Comparison of ENCODE assay signal across 1 cellular context in the genomic region with DNA sequence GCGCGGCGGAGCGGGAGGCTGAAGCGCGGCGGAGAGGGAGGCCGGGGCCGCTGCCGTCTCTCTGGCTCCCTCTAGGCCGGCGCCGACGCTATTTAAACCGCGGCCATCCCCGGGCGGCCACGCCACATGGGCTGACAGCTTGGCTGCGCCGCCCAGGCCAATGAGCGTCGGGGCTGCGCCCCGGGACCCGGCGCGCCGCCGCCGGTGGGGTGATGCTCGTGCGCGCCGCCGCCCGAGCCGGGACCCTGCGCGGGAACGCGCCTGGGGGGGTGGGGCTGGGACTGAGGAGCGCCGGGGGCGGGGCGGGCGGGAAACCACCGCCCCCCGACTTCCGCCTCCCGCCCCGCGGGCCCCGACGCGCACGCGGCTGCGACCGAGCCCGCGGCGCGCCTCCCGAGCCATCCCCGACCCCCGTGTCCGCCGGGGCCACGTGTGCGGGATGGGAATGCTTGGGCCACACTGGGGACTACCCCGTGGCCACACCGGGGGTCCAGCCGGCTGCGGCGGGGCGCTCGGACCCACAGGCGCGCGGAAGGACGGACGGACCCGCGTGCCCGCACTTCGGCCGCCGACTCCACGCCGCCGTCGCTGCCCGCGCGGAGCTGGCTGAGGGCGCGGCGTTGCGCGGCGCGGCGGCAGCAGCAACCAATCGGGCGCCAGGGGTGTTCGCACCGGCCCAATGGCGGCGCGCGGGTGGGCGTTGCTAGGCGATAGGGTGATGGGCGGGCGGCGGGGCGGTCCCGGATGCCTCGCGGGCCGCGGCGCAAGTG.
A peak's percentile ranks its signal among the peaks of the same experiment; 100 is the strongest.
TF ChIP-seq lines count a peak whose summit lies in the region.

A gene (minus strand): TSS at position 68 of the 770 bp plus-strand sequence. CDS start 1,791 bp downstream, outside the sequence.

TF ChIP-seq in HEK293, 187 proteins besides CTCF, POLR2A, EP300 and RAD21 (continued from another document):
- no peak for TF ChIP-seq ZNF785 (tag by site-specific recombination; IDR thresholded peaks at IDR 0.05)
- TF ChIP-seq, protein P1, sequence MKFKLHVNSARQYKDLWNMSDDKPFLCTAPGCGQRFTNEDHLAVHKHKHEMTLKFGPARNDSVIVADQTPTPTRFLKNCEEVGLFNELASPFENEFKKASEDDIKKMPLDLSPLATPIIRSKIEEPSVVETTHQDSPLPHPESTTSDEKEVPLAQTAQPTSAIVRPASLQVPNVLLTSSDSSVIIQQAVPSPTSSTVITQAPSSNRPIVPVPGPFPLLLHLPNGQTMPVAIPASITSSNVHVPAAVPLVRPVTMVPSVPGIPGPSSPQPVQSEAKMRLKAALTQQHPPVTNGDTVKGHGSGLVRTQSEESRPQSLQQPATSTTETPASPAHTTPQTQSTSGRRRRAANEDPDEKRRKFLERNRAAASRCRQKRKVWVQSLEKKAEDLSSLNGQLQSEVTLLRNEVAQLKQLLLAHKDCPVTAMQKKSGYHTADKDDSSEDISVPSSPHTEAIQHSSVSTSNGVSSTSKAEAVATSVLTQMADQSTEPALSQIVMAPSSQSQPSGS (tag by site-specific recombination; IDR thresholded peaks at IDR 0.05; ENCODE audit: low read depth), result no peak
- TF ChIP-seq ZNF677 (tag by site-specific recombination; IDR thresholded peaks at IDR 0.05), result peak; percentile 40; the same call in 1 of the 2 replicates
- no peak for TF ChIP-seq MYNN (tag by site-specific recombination; IDR thresholded peaks at IDR 0.05; ENCODE audit: borderline replicate concordance)
- no peak for TF ChIP-seq GLIS1 (tag by site-specific recombination; IDR thresholded peaks at IDR 0.05)
- TF ChIP-seq HOXD13 (CRISPR knock-in tag; IDR thresholded peaks at IDR 0.05; ENCODE audit: borderline replicate concordance), result no peak
- 0 out of 2 replicates have a peak, but pooled peaks have one; percentile 10 for TF ChIP-seq ZNF184 (tag by site-specific recombination; IDR thresholded peaks at IDR 0.05)
- TF ChIP-seq ZNF660 (tag by site-specific recombination; IDR thresholded peaks at IDR 0.05), result peak; percentile 30
- TF ChIP-seq, protein P2, sequence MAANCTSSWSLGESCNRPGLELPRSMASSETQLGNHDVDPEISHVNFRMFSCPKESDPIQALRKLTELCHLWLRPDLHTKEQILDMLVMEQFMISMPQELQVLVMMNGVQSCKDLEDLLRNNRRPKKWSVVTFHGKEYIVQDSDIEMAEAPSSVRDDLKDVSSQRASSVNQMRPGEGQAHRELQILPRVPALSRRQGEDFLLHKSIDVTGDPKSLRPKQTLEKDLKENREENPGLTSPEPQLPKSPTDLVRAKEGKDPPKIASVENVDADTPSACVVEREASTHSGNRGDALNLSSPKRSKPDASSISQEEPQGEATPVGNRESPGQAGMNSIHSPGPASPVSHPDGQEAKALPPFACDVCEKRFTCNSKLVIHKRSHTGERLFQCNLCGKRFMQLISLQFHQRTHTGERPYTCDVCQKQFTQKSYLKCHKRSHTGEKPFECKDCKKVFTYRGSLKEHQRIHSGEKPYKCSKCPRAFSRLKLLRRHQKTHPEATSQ (tag by site-specific recombination; IDR thresholded peaks at IDR 0.05), result no peak
- peak; percentile 8; the same call in 1 of the 2 replicates for TF ChIP-seq ZNF596 (tag by site-specific recombination; IDR thresholded peaks at IDR 0.05)
- TF ChIP-seq, protein P3, sequence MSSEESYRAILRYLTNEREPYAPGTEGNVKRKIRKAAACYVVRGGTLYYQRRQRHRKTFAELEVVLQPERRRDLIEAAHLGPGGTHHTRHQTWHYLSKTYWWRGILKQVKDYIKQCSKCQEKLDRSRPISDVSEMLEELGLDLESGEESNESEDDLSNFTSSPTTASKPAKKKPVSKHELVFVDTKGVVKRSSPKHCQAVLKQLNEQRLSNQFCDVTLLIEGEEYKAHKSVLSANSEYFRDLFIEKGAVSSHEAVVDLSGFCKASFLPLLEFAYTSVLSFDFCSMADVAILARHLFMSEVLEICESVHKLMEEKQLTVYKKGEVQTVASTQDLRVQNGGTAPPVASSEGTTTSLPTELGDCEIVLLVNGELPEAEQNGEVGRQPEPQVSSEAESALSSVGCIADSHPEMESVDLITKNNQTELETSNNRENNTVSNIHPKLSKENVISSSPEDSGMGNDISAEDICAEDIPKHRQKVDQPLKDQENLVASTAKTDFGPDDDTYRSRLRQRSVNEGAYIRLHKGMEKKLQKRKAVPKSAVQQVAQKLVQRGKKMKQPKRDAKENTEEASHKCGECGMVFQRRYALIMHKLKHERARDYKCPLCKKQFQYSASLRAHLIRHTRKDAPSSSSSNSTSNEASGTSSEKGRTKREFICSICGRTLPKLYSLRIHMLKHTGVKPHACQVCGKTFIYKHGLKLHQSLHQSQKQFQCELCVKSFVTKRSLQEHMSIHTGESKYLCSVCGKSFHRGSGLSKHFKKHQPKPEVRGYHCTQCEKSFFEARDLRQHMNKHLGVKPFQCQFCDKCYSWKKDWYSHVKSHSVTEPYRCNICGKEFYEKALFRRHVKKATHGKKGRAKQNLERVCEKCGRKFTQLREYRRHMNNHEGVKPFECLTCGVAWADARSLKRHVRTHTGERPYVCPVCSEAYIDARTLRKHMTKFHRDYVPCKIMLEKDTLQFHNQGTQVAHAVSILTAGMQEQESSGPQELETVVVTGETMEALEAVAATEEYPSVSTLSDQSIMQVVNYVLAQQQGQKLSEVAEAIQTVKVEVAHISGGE (tag by site-specific recombination; conservative IDR thresholded peaks at IDR 0.05; ENCODE audit: low read depth), result 0 out of 2 replicates have a peak, but pooled peaks have one; percentile 6
- peak; percentile 96 for TF ChIP-seq KLF10 (tag by site-specific recombination; IDR thresholded peaks at IDR 0.05)
- TF ChIP-seq SP2 (tag by site-specific recombination; IDR thresholded peaks at IDR 0.05), result peak; percentile 60
- no peak for TF ChIP-seq ZNF544 (tag by site-specific recombination; IDR thresholded peaks at IDR 0.05)
- TF ChIP-seq ZNF830 (tag by site-specific recombination; IDR thresholded peaks at IDR 0.05; ENCODE audit: low read depth), result no peak
- TF ChIP-seq, protein P4, sequence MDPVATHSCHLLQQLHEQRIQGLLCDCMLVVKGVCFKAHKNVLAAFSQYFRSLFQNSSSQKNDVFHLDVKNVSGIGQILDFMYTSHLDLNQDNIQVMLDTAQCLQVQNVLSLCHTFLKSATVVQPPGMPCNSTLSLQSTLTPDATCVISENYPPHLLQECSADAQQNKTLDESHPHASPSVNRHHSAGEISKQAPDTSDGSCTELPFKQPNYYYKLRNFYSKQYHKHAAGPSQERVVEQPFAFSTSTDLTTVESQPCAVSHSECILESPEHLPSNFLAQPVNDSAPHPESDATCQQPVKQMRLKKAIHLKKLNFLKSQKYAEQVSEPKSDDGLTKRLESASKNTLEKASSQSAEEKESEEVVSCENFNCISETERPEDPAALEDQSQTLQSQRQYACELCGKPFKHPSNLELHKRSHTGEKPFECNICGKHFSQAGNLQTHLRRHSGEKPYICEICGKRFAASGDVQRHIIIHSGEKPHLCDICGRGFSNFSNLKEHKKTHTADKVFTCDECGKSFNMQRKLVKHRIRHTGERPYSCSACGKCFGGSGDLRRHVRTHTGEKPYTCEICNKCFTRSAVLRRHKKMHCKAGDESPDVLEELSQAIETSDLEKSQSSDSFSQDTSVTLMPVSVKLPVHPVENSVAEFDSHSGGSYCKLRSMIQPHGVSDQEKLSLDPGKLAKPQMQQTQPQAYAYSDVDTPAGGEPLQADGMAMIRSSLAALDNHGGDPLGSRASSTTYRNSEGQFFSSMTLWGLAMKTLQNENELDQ (tag by site-specific recombination; IDR thresholded peaks at IDR 0.05; ENCODE audit: low read depth), result no peak
- no peak for TF ChIP-seq KLF1 (tag by site-specific recombination; IDR thresholded peaks at IDR 0.05)
- 0 out of 2 replicates have a peak, but pooled peaks have one; percentile 81 for TF ChIP-seq HOXC10 (CRISPR knock-in tag; IDR thresholded peaks at IDR 0.05)
TF ChIP-seq in HEK293: peak in this region for 14.
